Comparison of ENCODE assay signal across 26 cellular contexts in the genomic region with DNA sequence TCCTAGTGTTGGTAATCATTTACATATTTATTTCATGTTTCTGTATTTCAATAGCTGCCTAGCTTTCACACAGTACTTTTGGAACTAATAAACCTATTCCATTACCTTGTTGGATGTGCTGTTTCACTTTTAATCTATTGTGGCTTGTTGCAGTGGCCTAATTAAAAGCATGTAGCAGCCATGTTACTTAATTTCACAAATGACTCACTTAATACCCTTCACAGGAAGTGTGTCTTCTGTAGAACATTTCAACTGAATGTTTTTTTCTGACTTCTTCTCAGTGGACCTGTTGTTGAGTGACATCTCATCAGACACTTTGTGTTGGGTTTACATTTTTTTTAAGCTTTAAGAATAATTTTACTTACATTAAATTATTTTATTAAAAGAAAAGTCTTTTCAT.
DNase-seq lines count a peak whose midpoint lies in the region; FAIRE-seq and TF ChIP-seq lines count a peak whose summit lies in the region.
"Had no signal": no experiment of that assay in that cellular context is flagged by ENCODE, and none has a peak within 500 bp of the region (broad histone marks: within the 10 kb centered on the region; RNA-seq: fewer than 3 reads in every experiment).

No MANE protein-coding gene starts in this region.

- no peaks in the 10 kb centered on the region for H3K36me3 Mint-ChIP-seq in mesothelial cell of epicardium
- H3K36me3 Mint-ChIP-seq: activated naive CD4-positive, alpha-beta T cell treated with anti-CD3 and anti-CD28 coated beads, Interleukin-2, amount 50 U/mL, for 24 hours; IgD-negative memory B cell; immature natural killer cell; memory B cell had no signal

- H3K9me2 ChIP-seq in GM23248 (ENCODE audit: insufficient read depth), result no peaks in the 10 kb centered on the region

- H3K9me3 ChIP-seq in GM23248 (ENCODE audit: low read depth), result no peaks in the 10 kb centered on the region
- H3K9me3 ChIP-seq: BE2C, thyroid gland had no signal

- peaks cover 1% of the 10 kb centered on the region for H3K9me3 Mint-ChIP-seq in mesothelial cell of epicardium
- H3K9me3 Mint-ChIP-seq: activated naive CD4-positive, alpha-beta T cell treated with anti-CD3 and anti-CD28 coated beads, Interleukin-2, amount 50 U/mL, for 24 hours; endodermal cell; IgD-negative memory B cell; memory B cell; stimulated activated naive CD8-positive, alpha-beta T cell treated with anti-CD3 and anti-CD28 coated beads, Interleukin-15, Interleukin-2, amounts not matched to agents 100 ng/mL and 50 ng/mL, for 24 hours had no signal

- H3K27me3 ChIP-seq in GM23248 (replicated peaks; ENCODE audit: insufficient read depth) (no peaks in the 10 kb centered on the region), bronchial epithelial cell (ENCODE audit: control insufficient read depth, insufficient read depth, low read length) (no peaks in the 10 kb centered on the region)
- H3K27me3 ChIP-seq: BE2C, cardiac muscle cell, thyroid gland had no signal

- no peak for TF ChIP-seq CTCF in AG10803 (conservative IDR thresholded peaks at IDR 0.05; ENCODE audit: low read length)
- no peak for TF ChIP-seq CTCF in bronchial epithelial cell (IDR thresholded peaks at IDR 0.05; ENCODE audit: insufficient read depth, low read length, severe bottlenecking)
- TF ChIP-seq CTCF in mesothelial cell of epicardium (IDR thresholded peaks at IDR 0.05; ENCODE audit: unreplicated experiment), result no peak

- no peaks in the 10 kb centered on the region for H3K27me3 Mint-ChIP-seq in mesothelial cell of epicardium (ENCODE audit: low read depth)
- H3K27me3 Mint-ChIP-seq: IgD-negative memory B cell; memory B cell; stimulated activated naive CD8-positive, alpha-beta T cell treated with anti-CD3 and anti-CD28 coated beads, Interleukin-15, Interleukin-2, amounts not matched to agents 100 ng/mL and 50 ng/mL, for 24 hours had no signal

- H3K79me2 ChIP-seq in GM23248 (ENCODE audit: insufficient read depth), result no peaks in the 10 kb centered on the region

- peak overlapping the region; percentile 46 for H3K4me2 ChIP-seq in GM23248 (ENCODE audit: unreplicated experiment)

- H3F3A ChIP-seq in GM23248 (ENCODE audit: insufficient read depth), result peaks cover 18% of the 10 kb centered on the region

- no peaks in the 10 kb centered on the region for H4K20me1 ChIP-seq in GM23248 (ENCODE audit: insufficient read depth)

- no peaks in the 10 kb centered on the region for H3K4me1 Mint-ChIP-seq in mesothelial cell of epicardium
- H3K4me1 Mint-ChIP-seq: activated naive CD4-positive, alpha-beta T cell treated with anti-CD3 and anti-CD28 coated beads, Interleukin-2, amount 50 U/mL, for 24 hours; endodermal cell; IgD-negative memory B cell; immature natural killer cell; memory B cell; WTC11 had no signal

- H3K27ac Mint-ChIP-seq in mesothelial cell of epicardium, result no peak overlapping the region
- H3K27ac Mint-ChIP-seq: activated naive CD4-positive, alpha-beta T cell treated with anti-CD3 and anti-CD28 coated beads, Interleukin-2, amount 50 U/mL, for 24 hours; endodermal cell; IgD-negative memory B cell; immature natural killer cell; memory B cell; progenitor cell of endocrine pancreas; stimulated activated naive CD8-positive, alpha-beta T cell treated with anti-CD3 and anti-CD28 coated beads, Interleukin-15, Interleukin-2, amounts not matched to agents 100 ng/mL and 50 ng/mL, for 24 hours; WTC11 had no signal

- no peak overlapping the region for H3K9ac ChIP-seq in GM23248

- H3K4me3 ChIP-seq in AG10803 (ENCODE audit: low read length) (no peak overlapping the region), GM23248 (no peak overlapping the region), bronchial epithelial cell (ENCODE audit: low read depth, low read length) (no peak overlapping the region)
- H3K4me3 ChIP-seq: cardiac muscle cell, thyroid gland had no signal

- no peak overlapping the region for H2AFZ ChIP-seq in GM23248

- FAIRE-seq in bronchial epithelial cell (lab: Jason Lieb, UNC), result no peak
- FAIRE-seq: G401.6 had no signal

- H3K4me1 ChIP-seq in GM23248 (ENCODE audit: insufficient read depth), result peaks cover 43% of the 10 kb centered on the region
- H3K4me1 ChIP-seq: BE2C, thyroid gland had no signal

- in situ Hi-C loops in GM23248 (cut with MboI), result no loop called here

- no peak overlapping the region for H3K27ac ChIP-seq in GM23248
- H3K27ac ChIP-seq: cardiac muscle cell, thyroid gland had no signal

- H3K36me3 ChIP-seq in GM23248 (ENCODE audit: low read depth) (no peaks in the 10 kb centered on the region), bronchial epithelial cell (ENCODE audit: control insufficient read depth, insufficient read depth, low read length) (no peaks in the 10 kb centered on the region)
- H3K36me3 ChIP-seq: BE2C, cardiac muscle cell, thyroid gland had no signal

- no peak overlapping the region for H3K4me3 Mint-ChIP-seq in mesothelial cell of epicardium
- H3K4me3 Mint-ChIP-seq: activated naive CD4-positive, alpha-beta T cell treated with anti-CD3 and anti-CD28 coated beads, Interleukin-2, amount 50 U/mL, for 24 hours; endodermal cell; IgD-negative memory B cell; immature natural killer cell; memory B cell; stimulated activated naive CD8-positive, alpha-beta T cell treated with anti-CD3 and anti-CD28 coated beads, Interleukin-15, Interleukin-2, amounts not matched to agents 100 ng/mL and 50 ng/mL, for 24 hours; WTC11 had no signal

- DNase-seq in AG10803 (ENCODE audit: low read depth), result peak; percentile 45
- peak; percentile 51 for DNase-seq in GM23248
- DNase-seq in NOMO-1 (lab: John Stamatoyannopoulos, UW; ENCODE audit: unreplicated experiment in 2 of 2), result peak; percentile 27 to 89
- DNase-seq in bronchial epithelial cell (ENCODE audit: low read depth), result peak; percentile 47
- DNase-seq in stimulated activated naive CD4-positive, alpha-beta T cell (lab: John Stamatoyannopoulos, UW), result no peak
- DNase-seq in mesothelial cell of epicardium (ENCODE audit: low spot score in 2 of 2, unreplicated experiment in 2 of 2), result no peak
- DNase-seq in activated CD4-positive, alpha-beta T cell treated with anti-CD3 and anti-CD28 coated beads for 48 hours, result no peak
- DNase-seq: activated CD4-positive, alpha-beta T cell treated with anti-CD3 and anti-CD28 coated beads, Interleukin-2, amount 50 U/mL, for 4 hours; activated CD8-positive, alpha-beta memory T cell treated with anti-CD3 and anti-CD28 coated beads, Interleukin-2, amount 50 U/mL, for 4 hours; BE2C; endodermal cell; H7; hypothalamus; immature natural killer cell; NCI-H1417 treated with DMSO at 0.1 percent for 48 hours; NCI-H774; SW 1271; thyroid gland had no signal

Comparison
In these comparisons a context has a peak if more than half of its experiments do, and no peak if none do; other contexts are left out.
1. DNase-seq: peak in AG10803 (single experiment), GM23248 (single experiment), NOMO-1 (2 of 2) and bronchial epithelial cell (single experiment); none in stimulated activated naive CD4-positive, alpha-beta T cell (0 of 6), mesothelial cell of epicardium (0 of 2) and activated CD4-positive, alpha-beta T cell treated with anti-CD3 and anti-CD28 coated beads for 48 hours (single experiment).